ENCODE assay signal across 24 cellular contexts in genomic region chr2:6297238-6297637, GRCh38.
A peak's percentile ranks its signal among the peaks of the same experiment; 100 is the strongest.
DNase-seq lines count a peak whose midpoint lies in the region; ATAC-seq and TF ChIP-seq lines count a peak whose summit lies in the region.
"Had no signal": no experiment of that assay in that cellular context is flagged by ENCODE, and none has a peak within 500 bp of the region (broad histone marks: within the 10 kb centered on the region; RNA-seq: fewer than 3 reads in every experiment).

No MANE protein-coding gene starts in this region.

- DNase-seq in GM13977 (ENCODE audit: low spot score) (no peak), occipital lobe (lab: John Stamatoyannopoulos, UW) (no peak), prostate gland (ENCODE audit: low spot score) (no peak)
- no peak for DNase-seq in activated CD4-positive, alpha-beta T cell treated with anti-CD3 and anti-CD28 coated beads for 48 hours
- DNase-seq: activated CD8-positive, alpha-beta T cell treated with anti-CD3 and anti-CD28 coated beads for 36 hours; activated naive CD4-positive, alpha-beta T cell treated with anti-CD3 and anti-CD28 coated beads, Interleukin-2, amount 50 U/mL, for 16 hours; body of pancreas; CD8-positive, alpha-beta T cell; dermis blood vessel endothelial cell; EL; endodermal cell; GOT3; NCI-H446; NCI-H748 treated with DMSO at 0.1 percent for 48 hours; SHP77 treated with DMSO at 0.1 percent for 48 hours; stimulated activated CD8-positive, alpha-beta memory T cell treated with anti-CD3 and anti-CD28 coated beads, Interleukin-4, amount 100 ng/mL, for 48 hours; stomach had no signal

- peaks cover 10% of the 10 kb centered on the region for H3K4me1 ChIP-seq in DOHH2 (ENCODE audit: control insufficient read depth, low read length)
- peaks cover 27% of the 10 kb centered on the region for H3K4me1 ChIP-seq in OCI-LY1 (ENCODE audit: insufficient read depth, low read length, severe bottlenecking)
- H3K4me1 ChIP-seq in prostate gland (replicated peaks): no peaks in the 10 kb centered on the region
- H3K4me1 ChIP-seq: body of pancreas, right atrium auricular region, vagina had no signal

- no peak overlapping the region for H2AFZ ChIP-seq in OCI-LY1 (ENCODE audit: low read length)

- in situ Hi-C loops in GM13977 (cut with MboI; ENCODE audit: low pct_unique_long_range_greater_than_20kb, low sequenced_read_pairs, unreplicated experiment): no loop called here

- H3K36me3 ChIP-seq in DOHH2 (ENCODE audit: control insufficient read depth, low read length) (no peaks in the 10 kb centered on the region), OCI-LY1 (ENCODE audit: insufficient read depth, low read length) (no peaks in the 10 kb centered on the region), prostate gland (no peaks in the 10 kb centered on the region)
- H3K36me3 ChIP-seq: right atrium auricular region, stomach, vagina had no signal

- intact Hi-C loops in prostate gland (cut with DNase I): no loop called here

- no peak overlapping the region; the same call in 1 of the 2 replicates for H3K9ac ChIP-seq in OCI-LY1 (ENCODE audit: low read length)

- ATAC-seq in GM18907 (IDR thresholded peaks at IDR 0.05; ENCODE audit: unreplicated experiment): peak; percentile 79
- peak; percentile 65 for ATAC-seq in HG02588 (IDR thresholded peaks at IDR 0.05; ENCODE audit: unreplicated experiment)
- ATAC-seq: activated CD8-positive, alpha-beta T cell treated with anti-CD3 and anti-CD28 coated beads for 36 hours; body of pancreas; CD8-positive, alpha-beta T cell; left lobe of liver had no signal

- H3K9me3 ChIP-seq in DOHH2 (ENCODE audit: control insufficient read depth, insufficient read depth, low read length): peaks cover 27% of the 10 kb centered on the region; the same call in 1 of the 2 replicates
- H3K9me3 ChIP-seq in OCI-LY1 (ENCODE audit: low read length): peaks cover 3% of the 10 kb centered on the region; the same call in 1 of the 2 replicates
- H3K9me3 ChIP-seq in prostate gland: no peaks in the 10 kb centered on the region
- H3K9me3 ChIP-seq: body of pancreas, right atrium auricular region, stomach, vagina had no signal

- H3K4me3 ChIP-seq in DOHH2 (ENCODE audit: low read length) (no peak overlapping the region), OCI-LY1 (ENCODE audit: low read depth, low read length, poor library complexity, severe bottlenecking) (no peak overlapping the region), prostate gland (no peak overlapping the region)
- H3K4me3 ChIP-seq: body of pancreas, right atrium auricular region, stomach, vagina had no signal

- no peak for TF ChIP-seq POLR2A in prostate gland (IDR thresholded peaks at IDR 0.05)

- no peaks in the 10 kb centered on the region for H4K20me1 ChIP-seq in DOHH2 (ENCODE audit: control insufficient read depth, insufficient read depth, low read depth, low read length)
- H4K20me1 ChIP-seq in OCI-LY1 (ENCODE audit: insufficient read depth, low read length): no peaks in the 10 kb centered on the region

- H3K9me2 ChIP-seq in DOHH2 (replicated peaks; ENCODE audit: control insufficient read depth, low read length) (no peaks in the 10 kb centered on the region), OCI-LY1 (ENCODE audit: low read depth, low read length) (no peaks in the 10 kb centered on the region)

- H3F3A ChIP-seq in DOHH2 (ENCODE audit: control insufficient read depth, insufficient read depth) (no peaks in the 10 kb centered on the region), OCI-LY1 (ENCODE audit: insufficient read depth, low read length) (no peaks in the 10 kb centered on the region)

- WGBS in prostate gland: 94% methylated on average over 4 of the region's 4 CpGs

- no peaks in the 10 kb centered on the region for H3K27me3 ChIP-seq in DOHH2 (ENCODE audit: control insufficient read depth, low read length)
- no peaks in the 10 kb centered on the region for H3K27me3 ChIP-seq in OCI-LY1 (ENCODE audit: insufficient read depth, low read length)
- H3K27me3 ChIP-seq in prostate gland (replicated peaks; ENCODE audit: insufficient read depth): no peaks in the 10 kb centered on the region
- H3K27me3 ChIP-seq: body of pancreas, right atrium auricular region, stomach, vagina had no signal

- no peak for TF ChIP-seq CTCF in DOHH2 (IDR thresholded peaks at IDR 0.05; ENCODE audit: low read depth, low read length, poor library complexity, severe bottlenecking)
- no peak for TF ChIP-seq CTCF in OCI-LY1 (IDR thresholded peaks at IDR 0.05; ENCODE audit: low read length)
- TF ChIP-seq CTCF in GM13977 (IDR thresholded peaks at IDR 0.05; ENCODE audit: extremely low read depth, insufficient read depth, missing control alignments): no peak
- no peak for TF ChIP-seq CTCF in prostate gland (IDR thresholded peaks at IDR 0.05)

- H3K27ac ChIP-seq in DOHH2 (ENCODE audit: low read depth, low read length) (no peak overlapping the region), OCI-LY1 (ENCODE audit: low read depth, low read length, poor library complexity, severe bottlenecking) (peak overlapping the region; percentile 60), prostate gland (no peak overlapping the region)
- H3K27ac ChIP-seq: body of pancreas, right atrium auricular region, stomach, vagina had no signal

- no peaks in the 10 kb centered on the region for H3K79me2 ChIP-seq in DOHH2 (ENCODE audit: control insufficient read depth, low read length)
- H3K79me2 ChIP-seq in OCI-LY1 (ENCODE audit: insufficient read depth, low read length): no peaks in the 10 kb centered on the region

- H3K4me2 ChIP-seq in DOHH2 (ENCODE audit: low read length) (peak overlapping the region; percentile 21; the same call in 1 of the 2 replicates), OCI-LY1 (ENCODE audit: low read length) (peak overlapping the region; percentile 12; the same call in 1 of the 2 replicates)
